Comparison of ENCODE assay signal across 26 cellular contexts in genomic region chr13:104320446-104320845, GRCh38.
"Had no signal": no experiment of that assay in that cellular context is flagged by ENCODE, and none has a peak within 500 bp of the region (broad histone marks: within the 10 kb centered on the region; RNA-seq: fewer than 3 reads in every experiment).

No MANE protein-coding gene starts in this region.

- H3K9me3 ChIP-seq: left lung, lower lobe of right lung, ovary, right atrium auricular region, spleen, tibial nerve, vagina had no signal

- H3K27ac Mint-ChIP-seq: immature natural killer cell; naive thymus-derived CD8-positive, alpha-beta T cell; nephron; progenitor cell of endocrine pancreas; stimulated activated memory B cell treated with anti-CD40 and anti-IgM and Interleukin-4, amounts not matched to agents 10 μg/mL and 1 μg/mL and 100 μg/mL, for 72 hours; stimulated activated naive CD8-positive, alpha-beta T cell treated with anti-CD3 and anti-CD28 coated beads, Interleukin-15, amount 100 ng/mL, for 72 hours; type B pancreatic cell had no signal

- H3K4me3 Mint-ChIP-seq: immature natural killer cell; naive thymus-derived CD8-positive, alpha-beta T cell; nephron; neural crest cell; stimulated activated memory B cell treated with anti-CD40 and anti-IgM and Interleukin-4, amounts not matched to agents 10 μg/mL and 1 μg/mL and 100 μg/mL, for 72 hours; stimulated activated naive CD8-positive, alpha-beta T cell treated with anti-CD3 and anti-CD28 coated beads, Interleukin-15, amount 100 ng/mL, for 72 hours; type B pancreatic cell had no signal

- H3K36me3 ChIP-seq: left lung, lower lobe of right lung, ovary, right atrium auricular region, spleen, tibial nerve, vagina had no signal

- H3K36me3 Mint-ChIP-seq: immature natural killer cell; naive thymus-derived CD8-positive, alpha-beta T cell; stimulated activated memory B cell treated with anti-CD40 and anti-IgM and Interleukin-4, amounts not matched to agents 10 μg/mL and 1 μg/mL and 100 μg/mL, for 72 hours; type B pancreatic cell had no signal

- H3K4me3 ChIP-seq: left lung, lower lobe of right lung, ovary, right atrium auricular region, spleen, tibial nerve, vagina had no signal

- H3K4me1 ChIP-seq: left lung, lower lobe of right lung, right atrium auricular region, spleen, tibial nerve, vagina had no signal

- H3K27me3 ChIP-seq: left lung, ovary, right atrium auricular region, spleen, tibial nerve, vagina had no signal

- DNase-seq: hypothalamus; immature natural killer cell; kidney; left colon; lower lobe of right lung; naive thymus-derived CD8-positive, alpha-beta T cell; occipital lobe; ovary; small intestine; spleen; stimulated activated CD4-positive, alpha-beta T cell treated with anti-CD3 and anti-CD28 coated beads, Interleukin-2, amount 100 ng/mL, for 48 hours; stimulated activated CD4-positive, alpha-beta T cell treated with anti-CD3 and anti-CD28 coated beads, Interleukin-4, amount 100 ng/mL, for 4 hours; stimulated activated CD8-positive, alpha-beta memory T cell treated with anti-CD3 and anti-CD28 coated beads, Interleukin-4, amount 100 ng/mL, for 48 hours; stimulated activated naive CD4-positive, alpha-beta T cell treated with Interleukin-2 at 50 U/mL for 16 hours; stimulated activated naive CD8-positive, alpha-beta T cell treated with anti-CD3 and anti-CD28 coated beads, Interleukin-15, amount 100 ng/mL, for 72 hours; substantia nigra had no signal

- H3K4me1 Mint-ChIP-seq: immature natural killer cell; naive thymus-derived CD8-positive, alpha-beta T cell; stimulated activated memory B cell treated with anti-CD40 and anti-IgM and Interleukin-4, amounts not matched to agents 10 μg/mL and 1 μg/mL and 100 μg/mL, for 72 hours; stimulated activated naive CD8-positive, alpha-beta T cell treated with anti-CD3 and anti-CD28 coated beads, Interleukin-15, amount 100 ng/mL, for 72 hours had no signal

- H3K27me3 Mint-ChIP-seq: naive thymus-derived CD8-positive, alpha-beta T cell; progenitor cell of endocrine pancreas; stimulated activated memory B cell treated with anti-CD40 and anti-IgM and Interleukin-4, amounts not matched to agents 10 μg/mL and 1 μg/mL and 100 μg/mL, for 72 hours; stimulated activated naive CD8-positive, alpha-beta T cell treated with anti-CD3 and anti-CD28 coated beads, Interleukin-15, amount 100 ng/mL, for 72 hours; type B pancreatic cell had no signal

- H3K27ac ChIP-seq: left lung, lower lobe of right lung, ovary, right atrium auricular region, spleen, tibial nerve, vagina had no signal

- H3K9me3 Mint-ChIP-seq: stimulated activated memory B cell treated with anti-CD40 and anti-IgM and Interleukin-4, amounts not matched to agents 10 μg/mL and 1 μg/mL and 100 μg/mL, for 72 hours; stimulated activated naive CD8-positive, alpha-beta T cell treated with anti-CD3 and anti-CD28 coated beads, Interleukin-15, amount 100 ng/mL, for 72 hours; type B pancreatic cell had no signal

- ATAC-seq: left colon; left lung; lower lobe of right lung; naive thymus-derived CD8-positive, alpha-beta T cell; sciatic nerve; stimulated activated memory B cell treated with anti-CD40 and anti-IgM and Interleukin-4, amounts not matched to agents 10 μg/mL and 1 μg/mL and 100 μg/mL, for 72 hours; stimulated activated naive CD8-positive, alpha-beta T cell treated with anti-CD3 and anti-CD28 coated beads, Interleukin-15, amount 100 ng/mL, for 72 hours had no signal
